ENCODE assay signal across 28 cellular contexts in the genomic region with DNA sequence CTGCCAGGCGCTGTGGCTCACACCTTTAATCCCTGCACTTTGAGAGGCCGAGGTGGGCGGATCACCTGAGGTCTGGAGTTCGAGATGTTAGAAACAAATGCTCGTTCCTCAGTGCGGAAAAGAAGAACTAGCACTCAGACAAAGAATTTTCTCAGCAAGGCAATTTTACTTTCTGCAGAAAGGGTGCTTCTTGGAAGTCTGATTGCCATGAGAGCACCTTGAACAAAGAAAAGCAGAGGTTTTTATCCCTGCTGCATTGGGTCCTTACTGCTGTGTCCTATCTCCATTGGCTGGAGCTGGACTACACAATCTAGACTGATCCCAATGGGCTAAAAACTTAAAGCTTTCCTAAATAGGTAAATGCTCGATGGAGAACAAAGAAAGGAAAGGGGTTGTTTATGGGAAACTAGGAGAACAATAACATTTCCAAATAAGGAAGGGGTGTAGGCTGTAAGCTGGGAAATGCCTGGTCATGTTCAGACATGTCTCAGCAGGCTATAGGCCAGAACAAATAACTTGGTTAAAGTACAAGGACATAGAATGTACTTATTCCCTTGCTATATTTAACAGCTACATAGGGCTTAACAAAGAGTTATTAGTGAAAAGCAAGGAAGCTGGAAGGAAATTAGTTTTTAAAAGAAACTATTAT. TPM values are rescaled to one million over a fixed set of nuclear protein-coding genes. Genes with fewer than 3 reads are reported as not detected.
DNase-seq lines count a peak whose midpoint lies in the region; ATAC-seq, FAIRE-seq and TF ChIP-seq lines count a peak whose summit lies in the region.
"Had no signal": no experiment of that assay in that cellular context is flagged by ENCODE, and none has a peak within 500 bp of the region (broad histone marks: within the 10 kb centered on the region; RNA-seq: fewer than 3 reads in every experiment).

No MANE protein-coding gene starts in this region.

- POLR2A ChIA-PET in A549 (lab: Yijun Ruan, JAX) (no interaction called here), HEK293 (lab: Yijun Ruan, JAX) (no interaction called here)

- TF ChIP-seq CTCF in A549 (IDR thresholded peaks at IDR 0.05), result no peak
- no peak for TF ChIP-seq CTCF in HEK293 (tag by site-specific recombination; IDR thresholded peaks at IDR 0.05)
- no peak for TF ChIP-seq CTCF in chondrocyte (IDR thresholded peaks at IDR 0.05)
- no peak for TF ChIP-seq CTCF in foreskin fibroblast (IDR thresholded peaks at IDR 0.05; ENCODE audit: low read depth, low read length)

- 54% methylated on average over 7 of the region's 7 CpGs for WGBS in A549 (ENCODE audit: missing lambda C conversion rate)

- TF ChIP-seq POLR2A in A549 (IDR thresholded peaks at IDR 0.05; ENCODE audit: low read length), result no peak

- CTCF ChIA-PET in A549 (lab: Yijun Ruan, JAX) (no interaction called here), HEK293 (lab: Yijun Ruan, JAX) (no interaction called here)

- H3K36me3 ChIP-seq in HEK293 (ENCODE audit: control insufficient read depth in 2 of 2, insufficient read depth in 1 of 2, low read length in 2 of 2), result no peaks in the 10 kb centered on the region
- H3K36me3 ChIP-seq: heart right ventricle, spleen had no signal

- H3K27me3 Mint-ChIP-seq in chondrocyte (ENCODE audit: low read depth), result no peaks in the 10 kb centered on the region

- peaks cover 7% of the 10 kb centered on the region for H3K4me1 Mint-ChIP-seq in chondrocyte (ENCODE audit: low read depth)

- H3K4me1 ChIP-seq in A549 (no peaks in the 10 kb centered on the region), HEK293 (ENCODE audit: control insufficient read depth, insufficient read depth, low read length) (no peaks in the 10 kb centered on the region)

- no peak for ATAC-seq in A549
- ATAC-seq: heart right ventricle had no signal

- peaks cover 10% of the 10 kb centered on the region for H3K9me3 Mint-ChIP-seq in chondrocyte (ENCODE audit: low read depth)

- H3K4me3 Mint-ChIP-seq in chondrocyte (ENCODE audit: unreplicated experiment), result no peak overlapping the region
- H3K4me3 Mint-ChIP-seq: activated T-cell treated with anti-CD3 and anti-CD28 coated beads, Interleukin-2, amount 50 U/mL, for 24 hours; T-helper 1 cell treated with Interleukin-12 subunit alpha and Interleukin-12 subunit beta and Interleukin-4 antibody, amounts not matched to agents 30 μg/mL and 1 μg/mL, for 36 hours had no signal

- peak; percentile 70 for FAIRE-seq in A549 (lab: Jason Lieb, UNC)
- FAIRE-seq: GM12891, urothelium cell line had no signal

- TF ChIP-seq EP300 in A549 (IDR thresholded peaks at IDR 0.05), result no peak

- no peaks in the 10 kb centered on the region for H3K36me3 Mint-ChIP-seq in chondrocyte (ENCODE audit: low read depth)

- TF ChIP-seq RAD21 in A549 (conservative IDR thresholded peaks at IDR 0.05 in 1 of 2, IDR thresholded peaks at IDR 0.05 in 1 of 2), result no peak

- DNase-seq in A549 (ENCODE audit: low read depth in 1 of 2, low spot score in 1 of 2), result peak in 1 of 2 experiments; percentile 34
- DNase-seq in chondrocyte (ENCODE audit: low spot score), result no peak
- peak; percentile 4 to 24 for DNase-seq in foreskin fibroblast
- DNase-seq in stimulated activated CD4-positive, alpha-beta T cell treated with anti-CD3 and anti-CD28 coated beads, Interleukin-2, amount 100 ng/mL, for 48 hours, result no peak
- DNase-seq in NCI-H2196 (lab: John Stamatoyannopoulos, UW; ENCODE audit: unreplicated experiment), result no peak
- no peak for DNase-seq in globus pallidus (ENCODE audit: low spot score)
- no peak for DNase-seq in activated naive CD4-positive, alpha-beta T cell (lab: John Stamatoyannopoulos, UW)
- DNase-seq: ACHN; activated CD4-positive, alpha-beta T cell treated with anti-CD3 and anti-CD28 coated beads for 4 hours; activated gamma-delta T cell treated with Interleukin-2 at 50 U/mL for 16 hours; activated T-cell treated with anti-CD3 and anti-CD28 coated beads, Interleukin-2, amount 50 U/mL, for 24 hours; COR-L47; DND-41; GOT3; heart right ventricle; NCI-H1092 treated with DMSO at 0.1 percent for 48 hours; NCI-H2107; NCI-H526; spleen; stimulated activated CD4-positive, alpha-beta T cell treated with anti-CD3 and anti-CD28 coated beads, Interleukin-4, amount 100 ng/mL, for 24 hours; stimulated activated naive CD4-positive, alpha-beta T cell had no signal

- no peak overlapping the region for H3K4me2 ChIP-seq in A549

- no peak overlapping the region for H3K27ac ChIP-seq in A549
- no peak overlapping the region for H3K27ac ChIP-seq in HEK293 (ENCODE audit: extremely low read depth, low read depth, low read length)
- H3K27ac ChIP-seq: coronary artery, heart right ventricle, RWPE1, SK-N-MC, spleen had no signal

- H3K27ac Mint-ChIP-seq in chondrocyte (ENCODE audit: unreplicated experiment), result peak overlapping the region; percentile 67
- H3K27ac Mint-ChIP-seq: activated T-cell treated with anti-CD3 and anti-CD28 coated beads, Interleukin-2, amount 50 U/mL, for 24 hours; T-helper 1 cell treated with Interleukin-12 subunit alpha and Interleukin-12 subunit beta and Interleukin-4 antibody, amounts not matched to agents 30 μg/mL and 1 μg/mL, for 36 hours had no signal

- H3K4me3 ChIP-seq in A549 (no peak overlapping the region), HEK293 (ENCODE audit: low read depth, low read length) (no peak overlapping the region), foreskin fibroblast (ENCODE audit: low read depth in 1 of 2, low read length in 2 of 2) (no peak overlapping the region)
- H3K4me3 ChIP-seq: coronary artery, heart right ventricle, SK-N-MC, spleen had no signal

- H3K9me3 ChIP-seq in A549 (peaks cover 24% of the 10 kb centered on the region), HEK293 (ENCODE audit: control insufficient read depth, insufficient read depth, low read depth, low read length) (no peaks in the 10 kb centered on the region)

TF ChIP-seq in A549, 52 proteins besides CTCF, POLR2A, EP300 and RAD21:
- TF ChIP-seq JUN (IDR thresholded peaks at IDR 0.05), result no peak
- peak; percentile 60; the same call in 1 of the 2 replicates for TF ChIP-seq KDM1A (IDR thresholded peaks at IDR 0.05; ENCODE audit: low read depth)

TF ChIP-seq in HEK293, 187 proteins besides CTCF, POLR2A, EP300 and RAD21:
- TF ChIP-seq TRIM28 (IDR thresholded peaks at IDR 0.05; ENCODE audit: borderline replicate concordance, low read length), result peak; percentile 100; the same call in 1 of the 2 replicates
- no peak for TF ChIP-seq ZNF549 (tag by site-specific recombination; IDR thresholded peaks at IDR 0.05)
- TF ChIP-seq SETDB1 (IDR thresholded peaks at IDR 0.05; ENCODE audit: insufficient read length, low read length), result peak; percentile 100
- peak; percentile 99 for TF ChIP-seq ZNF561 (tag by site-specific recombination; IDR thresholded peaks at IDR 0.05; ENCODE audit: borderline replicate concordance)
- TF ChIP-seq, protein P1, sequence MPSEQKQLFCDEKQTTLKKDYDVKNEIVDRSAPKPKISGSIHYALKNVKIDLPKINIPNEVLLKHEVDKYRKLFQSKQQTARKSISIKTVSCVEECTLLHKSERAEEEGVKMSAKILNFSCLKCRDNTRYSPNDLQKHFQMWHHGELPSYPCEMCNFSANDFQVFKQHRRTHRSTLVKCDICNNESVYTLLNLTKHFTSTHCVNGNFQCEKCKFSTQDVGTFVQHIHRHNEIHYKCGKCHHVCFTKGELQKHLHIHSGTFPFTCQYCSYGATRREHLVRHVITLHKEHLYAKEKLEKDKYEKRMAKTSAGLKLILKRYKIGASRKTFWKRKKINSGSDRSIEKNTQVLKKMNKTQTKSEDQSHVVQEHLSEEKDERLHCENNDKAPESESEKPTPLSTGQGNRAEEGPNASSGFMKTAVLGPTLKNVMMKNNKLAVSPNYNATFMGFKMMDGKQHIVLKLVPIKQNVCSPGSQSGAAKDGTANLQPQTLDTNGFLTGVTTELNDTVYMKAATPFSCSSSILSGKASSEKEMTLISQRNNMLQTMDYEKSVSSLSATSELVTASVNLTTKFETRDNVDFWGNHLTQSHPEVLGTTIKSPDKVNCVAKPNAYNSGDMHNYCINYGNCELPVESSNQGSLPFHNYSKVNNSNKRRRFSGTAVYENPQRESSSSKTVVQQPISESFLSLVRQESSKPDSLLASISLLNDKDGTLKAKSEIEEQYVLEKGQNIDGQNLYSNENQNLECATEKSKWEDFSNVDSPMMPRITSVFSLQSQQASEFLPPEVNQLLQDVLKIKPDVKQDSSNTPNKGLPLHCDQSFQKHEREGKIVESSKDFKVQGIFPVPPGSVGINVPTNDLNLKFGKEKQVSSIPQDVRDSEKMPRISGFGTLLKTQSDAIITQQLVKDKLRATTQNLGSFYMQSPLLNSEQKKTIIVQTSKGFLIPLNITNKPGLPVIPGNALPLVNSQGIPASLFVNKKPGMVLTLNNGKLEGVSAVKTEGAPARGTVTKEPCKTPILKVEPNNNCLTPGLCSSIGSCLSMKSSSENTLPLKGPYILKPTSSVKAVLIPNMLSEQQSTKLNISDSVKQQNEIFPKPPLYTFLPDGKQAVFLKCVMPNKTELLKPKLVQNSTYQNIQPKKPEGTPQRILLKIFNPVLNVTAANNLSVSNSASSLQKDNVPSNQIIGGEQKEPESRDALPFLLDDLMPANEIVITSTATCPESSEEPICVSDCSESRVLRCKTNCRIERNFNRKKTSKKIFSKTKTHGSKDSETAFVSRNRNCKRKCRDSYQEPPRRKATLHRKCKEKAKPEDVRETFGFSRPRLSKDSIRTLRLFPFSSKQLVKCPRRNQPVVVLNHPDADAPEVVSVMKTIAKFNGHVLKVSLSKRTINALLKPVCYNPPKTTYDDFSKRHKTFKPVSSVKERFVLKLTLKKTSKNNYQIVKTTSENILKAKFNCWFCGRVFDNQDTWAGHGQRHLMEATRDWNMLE (tag by site-specific recombination; conservative IDR thresholded peaks at IDR 0.05; ENCODE audit: low read depth), result peak; percentile 45; the same call in 1 of the 2 replicates

RNA-seq across cellular contexts. Expression of a gene that starts 26.1 kb away (rescaled TPM):
- 12.3 and 13.6 TPM in 2 replicates for polyA plus RNA-seq in A549 (2011; rRNA removed)
- polyA plus RNA-seq in A549 (2012; cell fraction: cytosol; rRNA removed), result 10.0 and 10.7 TPM in 2 replicates
- 9.7 and 12.6 TPM in 2 replicates for polyA plus RNA-seq in A549 (2012; cell fraction: nucleus; rRNA removed)
- 8.2 to 8.7 TPM (median 8.6 TPM) in 3 replicates for polyA plus RNA-seq in A549 (2017; fragmentation: RNase III; extraction: RNeasy Plus Mini Kit Qiagen cat#74134 plus additional on column Dnase treatment)
- 6.9 and 8.6 TPM in 2 replicates for polyA minus RNA-seq in A549 (2011; rRNA and poly(A)+ RNA removed)
- total RNA-seq in chondrocyte, result 6.6 to 11.6 TPM (median 10.8 TPM) in 3 replicates

RNA-seq across cellular contexts. Expression of a gene that starts 57.5 kb away (rescaled TPM):
- polyA plus RNA-seq in A549 (2011; rRNA removed) (10.1 and 13.1 TPM in 2 replicates), A549 (2017; fragmentation: RNase III; extraction: RNeasy Plus Mini Kit Qiagen cat#74134 plus additional on column Dnase treatment) (12.2 to 14.3 TPM (median 12.3 TPM) in 3 replicates)
- 5.0 and 5.1 TPM in 2 replicates for polyA plus RNA-seq in A549 (2012; cell fraction: cytosol; rRNA removed)
- 7.1 and 8.9 TPM in 2 replicates for polyA plus RNA-seq in A549 (2012; cell fraction: nucleus; rRNA removed)
- 4.1 and 4.4 TPM in 2 replicates for polyA minus RNA-seq in A549 (2011; rRNA and poly(A)+ RNA removed)
- total RNA-seq in chondrocyte, result 0.95 to 3.5 TPM (median 1.3 TPM) in 3 replicates

Comparison
In these comparisons a context has a peak if more than half of its experiments do, and no peak if none do; other contexts are left out.
1. DNase-seq: peak in foreskin fibroblast (2 of 2); none in chondrocyte (single experiment), stimulated activated CD4-positive, alpha-beta T cell treated with anti-CD3 and anti-CD28 coated beads, Interleukin-2, amount 100 ng/mL, for 48 hours (0 of 2), NCI-H2196 (single experiment), globus pallidus (single experiment) and activated naive CD4-positive, alpha-beta T cell (0 of 4).